Comparison of ENCODE assay signal across 15 cellular contexts in genomic region chr4:176817222-176817621, GRCh38. TPM values are rescaled to one million over a fixed set of nuclear protein-coding genes. Genes with fewer than 3 reads are reported as not detected.
A peak's percentile ranks its signal among the peaks of the same experiment; 100 is the strongest.
DNase-seq lines count a peak whose midpoint lies in the region; ATAC-seq, FAIRE-seq and TF ChIP-seq lines count a peak whose summit lies in the region.
"Had no signal": no experiment of that assay in that cellular context is flagged by ENCODE, and none has a peak within 500 bp of the region (broad histone marks: within the 10 kb centered on the region; RNA-seq: fewer than 3 reads in every experiment).

No MANE protein-coding gene starts in this region.

- H2AFZ ChIP-seq in GM23338 = peak overlapping the region; percentile 30; the same call in 1 of the 2 replicates
- H2AFZ ChIP-seq in GM12878 (ENCODE audit: control insufficient read depth, low read depth, low read length) = no peak overlapping the region; the same call in 1 of the 2 replicates

- RAD21 ChIA-PET in GM12878 (lab: Charles Lee; ENCODE audit: unreplicated experiment) = no interaction called here

- H3K9me3 ChIP-seq in GM12878 (replicated peaks; ENCODE audit: control insufficient read depth, insufficient read depth, low read length) (no peaks in the 10 kb centered on the region), gastrocnemius medialis (no peaks in the 10 kb centered on the region)
- H3K9me3 ChIP-seq: upper lobe of right lung had no signal

- H3K27ac Mint-ChIP-seq in GM23338 = no peak overlapping the region
- H3K27ac Mint-ChIP-seq: activated naive CD4-positive, alpha-beta T cell treated with anti-CD3 and anti-CD28 coated beads, Interleukin-2, amount 10 ng/mL, durations not matched to agents 7 days and 5 days; natural killer cell treated with Interleukin-12 subunit alpha and Interleukin-12 subunit beta and Interleukin-15 and Interleukin-18, amount 100 ng/mL, for 72 hours had no signal

- H3K27me3 Mint-ChIP-seq in GM23338 (ENCODE audit: insufficient read depth, low read depth, poor library complexity) = no peaks in the 10 kb centered on the region
- H3K27me3 Mint-ChIP-seq: activated naive CD4-positive, alpha-beta T cell treated with anti-CD3 and anti-CD28 coated beads, Interleukin-2, amount 10 ng/mL, durations not matched to agents 7 days and 5 days; natural killer cell treated with Interleukin-12 subunit alpha and Interleukin-12 subunit beta and Interleukin-15 and Interleukin-18, amount 100 ng/mL, for 72 hours had no signal

- no peak for TF ChIP-seq POLR2A in GM12878 (IDR thresholded peaks at IDR 0.05; ENCODE audit: low read depth, low read length)
- no peak for TF ChIP-seq POLR2A in gastrocnemius medialis (IDR thresholded peaks at IDR 0.05)

- SMC1A ChIA-PET in GM12878 (lab: Charles Lee; ENCODE audit: uncharacterized antibody, unreplicated experiment) = interaction anchor here (0.8 kb wide), 1 partner anchor 287 kb away, joined by 3 read pairs; no protein-coding TSS in a partner anchor

- ATAC-seq in GM18907 (IDR thresholded peaks at IDR 0.05; ENCODE audit: unreplicated experiment) = peak; percentile 91
- ATAC-seq in GM23338 = no peak
- ATAC-seq in HG03280 (IDR thresholded peaks at IDR 0.05; ENCODE audit: unreplicated experiment) = peak; percentile 68
- peak; percentile 89 for ATAC-seq in GM12878
- ATAC-seq in gastrocnemius medialis = no peak
- no peak for ATAC-seq in foreskin keratinocyte
- ATAC-seq: natural killer cell treated with Interleukin-12 subunit alpha and Interleukin-12 subunit beta and Interleukin-15 and Interleukin-18, amount 100 ng/mL, for 72 hours; upper lobe of right lung had no signal

- no TSS peak for BruUV-seq in GM12878 (replicated peaks; lab: Mats Ljungman, UMichigan)

- H3F3A ChIP-seq in GM23338 (replicated peaks; ENCODE audit: low read depth) = no peaks in the 10 kb centered on the region

- intact Hi-C loops in GM12878 (cut with micrococcal nuclease; ENCODE audit: unreplicated experiment) (no loop called here), gastrocnemius medialis (cut with DNase I; ENCODE audit: low total_unique reads) (no loop called here)

- no peak overlapping the region for H3K4me3 Mint-ChIP-seq in GM23338
- H3K4me3 Mint-ChIP-seq: activated naive CD4-positive, alpha-beta T cell treated with anti-CD3 and anti-CD28 coated beads, Interleukin-2, amount 10 ng/mL, durations not matched to agents 7 days and 5 days; natural killer cell treated with Interleukin-12 subunit alpha and Interleukin-12 subunit beta and Interleukin-15 and Interleukin-18, amount 100 ng/mL, for 72 hours had no signal

- H3K4me3 ChIP-seq in GM23338 (no peak overlapping the region), GM12878 (no peak overlapping the region), gastrocnemius medialis (no peak overlapping the region), brain microvascular endothelial cell (ENCODE audit: low read depth, low read length) (no peak overlapping the region)
- H3K4me3 ChIP-seq: SK-N-MC, smooth muscle cell, upper lobe of right lung had no signal

- no peak overlapping the region for H3K9ac ChIP-seq in GM12878 (ENCODE audit: control insufficient read depth, insufficient read depth, low read length)

- TF ChIP-seq RAD21 in GM12878 (IDR thresholded peaks at IDR 0.05; ENCODE audit: insufficient read depth, low read depth, low read length) = no peak

- no peaks in the 10 kb centered on the region for H3K79me2 ChIP-seq in GM23338 (replicated peaks; ENCODE audit: insufficient read depth)
- no peaks in the 10 kb centered on the region for H3K79me2 ChIP-seq in GM12878 (ENCODE audit: control insufficient read depth, insufficient read depth, low read length)

- in situ Hi-C loops in GM12878 (cut with MboI) (no loop called here), gastrocnemius medialis (cut with MboI; ENCODE audit: low sequenced_read_pairs in 4 of 4) (no loop called here), brain microvascular endothelial cell (cut with HindIII; ENCODE audit: low pct_ligation_motif_present, low sequenced_read_pairs) (no loop called here)

- CTCF ChIA-PET in GM12878 (lab: Yijun Ruan, JAX) = interaction anchor here (1.0 kb wide), 1 partner anchor 227 kb away, joined by 3 read pairs; no protein-coding TSS in a partner anchor

- H3K4me2 ChIP-seq in GM23338 (no peak overlapping the region), GM12878 (ENCODE audit: control insufficient read depth, insufficient read depth) (no peak overlapping the region)
- H3K4me2 ChIP-seq: smooth muscle cell had no signal

- H3K27me3 ChIP-seq in GM23338 (ENCODE audit: insufficient read depth) (no peaks in the 10 kb centered on the region), GM12878 (replicated peaks in 1 of 2; ENCODE audit: control insufficient read depth in 2 of 2, insufficient read depth in 2 of 2, low read length in 1 of 2) (no peaks in the 10 kb centered on the region), gastrocnemius medialis (no peaks in the 10 kb centered on the region), foreskin keratinocyte (no peaks in the 10 kb centered on the region), brain microvascular endothelial cell (replicated peaks) (no peaks in the 10 kb centered on the region)
- H3K27me3 ChIP-seq: upper lobe of right lung had no signal

- DNase-seq in GM23338 (ENCODE audit: low spot score) (no peak), GM12878 (ENCODE audit: low read depth, low spot score) (no peak), gastrocnemius medialis (no peak), foreskin keratinocyte (no peak), iPS-NIHi11 (ENCODE audit: low spot score) (no peak), brain microvascular endothelial cell (no peak)
- DNase-seq: activated CD4-positive, alpha-beta T cell treated with anti-CD3 and anti-CD28 coated beads, Interleukin-2, amount 50 U/mL, for 1 hour; activated naive CD4-positive, alpha-beta T cell treated with anti-CD3 and anti-CD28 coated beads, Interleukin-2, amount 10 ng/mL, durations not matched to agents 7 days and 5 days; NCI-H1105 treated with DMSO at 0.1 percent for 48 hours; upper lobe of right lung had no signal

- no peaks in the 10 kb centered on the region for H3K9me3 Mint-ChIP-seq in GM23338
- H3K9me3 Mint-ChIP-seq: activated naive CD4-positive, alpha-beta T cell treated with anti-CD3 and anti-CD28 coated beads, Interleukin-2, amount 10 ng/mL, durations not matched to agents 7 days and 5 days had no signal

- TF ChIP-seq CTCF in GM23338 (conservative IDR thresholded peaks at IDR 0.05; ENCODE audit: low read depth in 2 of 2) = no peak
- no peak for TF ChIP-seq CTCF in GM12878 (IDR thresholded peaks at IDR 0.05 in 2 of 3, conservative IDR thresholded peaks at IDR 0.05 in 1 of 3; ENCODE audit: control insufficient read depth in 2 of 3, extremely low read depth in 1 of 3, insufficient read depth in 1 of 3, low read depth in 3 of 3, low read length in 3 of 3)
- no peak for TF ChIP-seq CTCF in gastrocnemius medialis (IDR thresholded peaks at IDR 0.05 in 4 of 5, conservative IDR thresholded peaks at IDR 0.05 in 1 of 5)
- no peak for TF ChIP-seq CTCF in foreskin keratinocyte (conservative IDR thresholded peaks at IDR 0.05)
- no peak for TF ChIP-seq CTCF in brain microvascular endothelial cell (IDR thresholded peaks at IDR 0.05; ENCODE audit: low read depth, low read length, missing control alignments)

- H3K36me3 ChIP-seq in GM23338 (ENCODE audit: insufficient read depth) (no peaks in the 10 kb centered on the region), GM12878 (ENCODE audit: control insufficient read depth in 2 of 2, insufficient read depth in 2 of 2, low read length in 1 of 2) (no peaks in the 10 kb centered on the region), gastrocnemius medialis (no peaks in the 10 kb centered on the region), brain microvascular endothelial cell (replicated peaks) (no peaks in the 10 kb centered on the region)
- H3K36me3 ChIP-seq: upper lobe of right lung had no signal

- H3K27ac ChIP-seq in GM23338 (ENCODE audit: low read depth) = no peak overlapping the region
- no peak overlapping the region for H3K27ac ChIP-seq in GM12878 (ENCODE audit: control insufficient read depth, insufficient read depth)
- H3K27ac ChIP-seq in gastrocnemius medialis = no peak overlapping the region
- no peak overlapping the region for H3K27ac ChIP-seq in foreskin keratinocyte
- no peak overlapping the region for H3K27ac ChIP-seq in brain microvascular endothelial cell
- H3K27ac ChIP-seq: SK-N-MC, upper lobe of right lung had no signal

- no peak for TF ChIP-seq EP300 in GM12878 (IDR thresholded peaks at IDR 0.05; ENCODE audit: borderline replicate concordance in 1 of 2, control insufficient read depth in 1 of 2, low read depth in 2 of 2, low read length in 2 of 2)

- peaks cover 7% of the 10 kb centered on the region; the same call in 2 of the 3 replicates for H3K4me1 Mint-ChIP-seq in GM23338
- H3K4me1 Mint-ChIP-seq: activated naive CD4-positive, alpha-beta T cell treated with anti-CD3 and anti-CD28 coated beads, Interleukin-2, amount 10 ng/mL, durations not matched to agents 7 days and 5 days had no signal

- POLR2A ChIA-PET in GM12878 (lab: Charles Lee) = no interaction called here

- H3K36me3 Mint-ChIP-seq in GM23338 (ENCODE audit: low read depth) = no peaks in the 10 kb centered on the region
- H3K36me3 Mint-ChIP-seq: activated naive CD4-positive, alpha-beta T cell treated with anti-CD3 and anti-CD28 coated beads, Interleukin-2, amount 10 ng/mL, durations not matched to agents 7 days and 5 days; natural killer cell treated with Interleukin-12 subunit alpha and Interleukin-12 subunit beta and Interleukin-15 and Interleukin-18, amount 100 ng/mL, for 72 hours had no signal

- H3K9me2 ChIP-seq in GM23338 (ENCODE audit: insufficient read depth) = no peaks in the 10 kb centered on the region

- H3K4me1 ChIP-seq in GM23338 (ENCODE audit: insufficient read depth) (0 out of 2 replicates have a peak, but pooled peaks cover 7% of the 10 kb centered on the region), GM12878 (ENCODE audit: control insufficient read depth, insufficient read depth, low read length) (no peaks in the 10 kb centered on the region), gastrocnemius medialis (no peaks in the 10 kb centered on the region), foreskin keratinocyte (peaks cover 8% of the 10 kb centered on the region)
- H3K4me1 ChIP-seq: upper lobe of right lung had no signal

- WGBS in GM12878 (ENCODE audit: insufficient coverage, insufficient replicate concordance, low lambda C conversion rate, missing lambda C conversion rate) = 11% methylated on average over 2 of the region's 2 CpGs

- FAIRE-seq in GM12878 (lab: Jason Lieb, UNC) = peak; percentile 76

- no peaks in the 10 kb centered on the region for H4K20me1 ChIP-seq in GM23338 (replicated peaks; ENCODE audit: insufficient read depth)
- no peaks in the 10 kb centered on the region for H4K20me1 ChIP-seq in GM12878 (ENCODE audit: control insufficient read depth, insufficient read depth)

RNA-seq across cellular contexts. Expression of gene VEGFC, which starts 24.5 kb away (rescaled TPM):
- 1.0 and 1.1 TPM in 2 replicates for total RNA-seq in GM23338 (2014; rRNA removed; shearing (Covaris generic))
- polyA plus RNA-seq in GM23338 (2016; fragmentation: Nextera tagmentation; extraction: Ambion mirVana) (0.71 and 0.87 TPM in 2 replicates), GM12878 (2011; rRNA removed) (0.04 TPM in 2 replicates), GM12878 (2014; fragmentation: Illumina TruSeq; extraction: Trizol) (0.03 TPM in 1 of 2 replicates, not detected in the other), GM12878 (2014; fragmentation: Nextera tagmentation; extraction: Ambion mirVana) (not detected), GM12878 (2014; rRNA removed) (not detected in 2 replicates), GM12878 (2016; fragmentation: Nextera tagmentation; extraction: Ambion mirVana) (not detected), foreskin keratinocyte (74.6 and 91.5 TPM in 2 replicates)
- 0.19 TPM in 1 of 2 replicates, not detected in the other for total RNA-seq in GM12878 (2013; cell fraction: nucleolus; rRNA removed)
- total RNA-seq in GM12878 (2014; rRNA removed) (0.05 TPM in 1 of 2 replicates, not detected in the other), GM12878 (2014; rRNA removed; fragmentation: Illumina TruSeq; extraction: Trizol) (not detected in 2 replicates), GM12878 (2021) (not detected in 2 replicates), gastrocnemius medialis (1 to 10 TPM; 1.1 to 2.9 (median 2.3) TPM), foreskin keratinocyte (78.0 and 80.3 TPM in 2 replicates)
- not detected for polyA plus RNA-seq in GM12878 (2011; ENCODE audit: low read depth)
- not detected in 2 replicates for polyA plus RNA-seq in GM12878 (2011; cell fraction: cytosol; rRNA removed)
- 0.04 and 0.12 TPM in 2 replicates for polyA plus RNA-seq in GM12878 (2011; cell fraction: nucleus; rRNA removed)
- polyA plus RNA-seq in GM12878 (2012) = not detected in 2 replicates
- not detected in 2 replicates for polyA minus RNA-seq in GM12878 (2011; rRNA and poly(A)+ RNA removed)
- polyA minus RNA-seq in GM12878 (2011; cell fraction: cytosol; rRNA and poly(A)+ RNA removed) = not detected in 2 replicates
- not detected in 2 replicates for polyA minus RNA-seq in GM12878 (2011; cell fraction: nucleus; rRNA and poly(A)+ RNA removed)
- total RNA-seq: natural killer cell treated with Interleukin-12 subunit alpha and Interleukin-12 subunit beta and Interleukin-15 and Interleukin-18, amount 100 ng/mL, for 72 hours had no signal

Comparison
In these comparisons a context has a peak if more than half of its experiments do, and no peak if none do; other contexts are left out.
1. ATAC-seq: peak in GM18907 (single experiment), HG03280 (single experiment) and GM12878 (single experiment); none in GM23338 (single experiment), gastrocnemius medialis (0 of 2) and foreskin keratinocyte (single experiment).
2. RNA of gene VEGFC, which starts 24.5 kb away (total RNA-seq): 78.0 to 80.3 TPM in foreskin keratinocyte; 1.1 to 2.9 TPM in gastrocnemius medialis, 1.0 to 1.1 TPM in GM23338 and 0.05 to 0.19 TPM in GM12878; every median in the first group is over 10 times any median in the second.